22 cellular contexts compared by ENCODE assay signal in the genomic region with DNA sequence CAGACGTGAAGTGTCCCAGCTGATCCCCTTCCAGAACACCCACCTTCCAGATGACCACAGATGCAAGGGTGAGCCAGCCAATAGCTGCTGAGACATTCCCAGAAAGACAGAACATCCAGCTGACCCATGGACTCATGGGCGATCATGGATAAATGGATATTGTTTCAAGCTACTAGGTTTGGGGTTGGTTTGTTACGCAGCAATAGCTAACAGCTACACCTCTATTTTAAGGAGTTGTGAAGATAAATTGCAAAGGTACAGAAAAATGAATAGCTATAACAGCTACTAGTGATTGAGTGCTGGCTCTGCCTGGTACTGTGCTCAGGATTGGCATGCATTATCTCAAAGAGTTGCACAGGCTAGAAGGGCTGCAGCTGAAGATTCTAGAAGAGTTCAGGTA.
DNase-seq lines count a peak whose midpoint lies in the region; ATAC-seq, FAIRE-seq and TF ChIP-seq lines count a peak whose summit lies in the region.
"Had no signal": no experiment of that assay in that cellular context is flagged by ENCODE, and none has a peak within 500 bp of the region (broad histone marks: within the 10 kb centered on the region; RNA-seq: fewer than 3 reads in every experiment).

No MANE protein-coding gene starts in this region.

- peak overlapping the region; percentile 32 for H3K27ac Mint-ChIP-seq in neural progenitor cell
- H3K27ac Mint-ChIP-seq: B cell; CD4-positive, alpha-beta T cell; CD8-positive, alpha-beta T cell had no signal

- H4K20me1 ChIP-seq in H1 (replicated peaks in 1 of 2; ENCODE audit: control insufficient read depth in 1 of 2, insufficient read depth in 2 of 2, low read length in 2 of 2) (no peaks in the 10 kb centered on the region), neural progenitor cell (ENCODE audit: low read depth) (no peaks in the 10 kb centered on the region)
- H4K20me1 ChIP-seq: BLaER1 treated with 17β-estradiol and CSF1 and Interleukin-3, amounts not matched to agents 10 nM and 100 nM had no signal

- no peak for TF ChIP-seq EP300 in H1 (IDR thresholded peaks at IDR 0.05; ENCODE audit: borderline replicate concordance in 1 of 2, low read depth in 2 of 2, low read length in 2 of 2)

- H2BK12ac ChIP-seq in H1 (ENCODE audit: low read depth, low read length) = no peak overlapping the region

- H3F3A ChIP-seq in neural progenitor cell (ENCODE audit: low read depth) = peaks cover 30% of the 10 kb centered on the region

- H3K9me3 ChIP-seq in HEK293 (ENCODE audit: control insufficient read depth, insufficient read depth, low read depth, low read length) = no peaks in the 10 kb centered on the region
- peaks cover 0 to 9% of the 10 kb centered on the region in 2 experiments; a peak in 1 of 4 replicates for H3K9me3 ChIP-seq in H1 (ENCODE audit: insufficient read depth in 2 of 2, low read depth in 1 of 2, low read length in 1 of 2)
- no peaks in the 10 kb centered on the region for H3K9me3 ChIP-seq in neural progenitor cell (ENCODE audit: low read depth)
- H3K9me3 ChIP-seq: Caco-2 had no signal

- H3K36me3 Mint-ChIP-seq in neural progenitor cell = peaks cover 24% of the 10 kb centered on the region

- no peak overlapping the region for H2AFZ ChIP-seq in H1 (ENCODE audit: low read length)
- no peak overlapping the region for H2AFZ ChIP-seq in neural progenitor cell (replicated peaks)

- no peak overlapping the region for H3K56ac ChIP-seq in H1 (replicated peaks; ENCODE audit: insufficient read length, low read depth, low read length)

- H3K4me2 ChIP-seq in H1 (ENCODE audit: insufficient read depth in 1 of 2, low read depth in 2 of 2, low read length in 2 of 2) = no peak overlapping the region
- no peak overlapping the region for H3K4me2 ChIP-seq in neural progenitor cell
- H3K4me2 ChIP-seq: A549; BLaER1 treated with 17β-estradiol and CSF1 and Interleukin-3, amounts not matched to agents 10 nM and 100 nM had no signal

- no peak for TF ChIP-seq CTCF in HEK293 (tag by site-specific recombination; IDR thresholded peaks at IDR 0.05)
- TF ChIP-seq CTCF in H1 (IDR thresholded peaks at IDR 0.05; ENCODE audit: control extremely low read depth in 1 of 3, insufficient read depth in 1 of 3, low read depth in 1 of 3, low read length in 3 of 3) = no peak
- no peak for TF ChIP-seq CTCF in neural progenitor cell (IDR thresholded peaks at IDR 0.05)

- TF ChIP-seq POLR2A in H1 (IDR thresholded peaks at IDR 0.05; ENCODE audit: control extremely low read depth in 1 of 2, low read depth in 2 of 2, low read length in 2 of 2) = no peak

- no peak for DNase-seq in H1 (ENCODE audit: low read depth in 1 of 2, low spot score in 2 of 2)
- no peak for DNase-seq in neural progenitor cell (ENCODE audit: low spot score)
- no peak for DNase-seq in NCI-H2196 treated with DMSO at 0.1 percent for 48 hours (lab: John Stamatoyannopoulos, UW; ENCODE audit: unreplicated experiment)
- no peak for DNase-seq in activated T-cell treated with anti-CD3 and anti-CD28 coated beads, Interleukin-2, amount 50 U/mL, for 48 hours
- DNase-seq: AML-193; Caco-2; Calu3; CD4-positive, alpha-beta T cell; CD8-positive, alpha-beta T cell; DMS79 treated with DMSO at 0.1 percent for 48 hours; GF-D8 had no signal

- H3K79me2 ChIP-seq in H1 (ENCODE audit: control insufficient read depth in 1 of 2, insufficient read depth in 2 of 2, low read length in 2 of 2) (no peaks in the 10 kb centered on the region), neural progenitor cell (ENCODE audit: low read depth) (no peaks in the 10 kb centered on the region)

- peak overlapping the region; percentile 9; the same call in 1 of the 2 replicates for H2BK20ac ChIP-seq in H1 (ENCODE audit: low read length)

- no peak overlapping the region for H3K23ac ChIP-seq in H1 (ENCODE audit: insufficient read length)

- no peak overlapping the region for H3K9ac ChIP-seq in H1 (replicated peaks in 1 of 4; ENCODE audit: extremely low read depth in 1 of 4, low read depth in 3 of 4, low read length in 3 of 4)
- H3K9ac ChIP-seq in neural progenitor cell = no peak overlapping the region
- H3K9ac ChIP-seq: BLaER1 treated with 17β-estradiol and CSF1 and Interleukin-3, amounts not matched to agents 10 nM and 100 nM had no signal

- CTCF ChIA-PET in HEK293 (lab: Yijun Ruan, JAX) (interaction anchor here (1.2 kb wide), 1 partner anchor 23 kb away, joined by 4 read pairs; no protein-coding TSS in a partner anchor), H1 (lab: Charles Lee; ENCODE audit: partially characterized antibody) (interaction anchor here (0.8 to 1.9 kb wide), 8 partner anchors 11 to 107 kb away, joined by 3 to 5 read pairs (median 4); no protein-coding TSS in a partner anchor)

- H3K36me3 ChIP-seq in HEK293 (ENCODE audit: control insufficient read depth in 2 of 2, insufficient read depth in 1 of 2, low read length in 2 of 2) = peaks cover 0 to 26% of the 10 kb centered on the region in 2 experiments; a peak in 2 of 3 replicates
- 0 out of 8 replicates have a peak, but pooled peaks cover 0 to 3% (median 0%) of the 10 kb centered on the region in 4 experiments for H3K36me3 ChIP-seq in H1 (ENCODE audit: control insufficient read depth in 2 of 4, insufficient read depth in 4 of 4, low read length in 3 of 4)
- H3K36me3 ChIP-seq in neural progenitor cell = no peaks in the 10 kb centered on the region

- no peak for FAIRE-seq in H1 (lab: Jason Lieb, UNC)
- FAIRE-seq: A549, D721Med, G401.6, GM12891, GM19239 had no signal

- H3K4me3 Mint-ChIP-seq in neural progenitor cell = no peak overlapping the region
- H3K4me3 Mint-ChIP-seq: B cell; CD4-positive, alpha-beta T cell; CD8-positive, alpha-beta T cell had no signal

- peaks cover 0 to 25% (median 9%) of the 10 kb centered on the region in 4 experiments; a peak in 5 of 7 replicates for H3K27me3 ChIP-seq in H1 (replicated peaks in 1 of 4; ENCODE audit: control insufficient read depth in 3 of 4, extremely low read depth in 1 of 4, insufficient read depth in 3 of 4, low read length in 3 of 4)
- H3K27me3 ChIP-seq in neural progenitor cell = no peaks in the 10 kb centered on the region
- H3K27me3 ChIP-seq: BLaER1 treated with 17β-estradiol and CSF1 and Interleukin-3, amounts not matched to agents 10 nM and 100 nM had no signal

- H3K14ac ChIP-seq in H1 (ENCODE audit: insufficient read length) = no peak overlapping the region

- H3K4me1 Mint-ChIP-seq in neural progenitor cell = peaks cover 34% of the 10 kb centered on the region
- H3K4me1 Mint-ChIP-seq: B cell had no signal

- no peak overlapping the region for H4K91ac ChIP-seq in H1 (replicated peaks; ENCODE audit: insufficient read length, low read length)

- no peak overlapping the region for H3K27ac ChIP-seq in HEK293 (ENCODE audit: extremely low read depth, low read depth, low read length)
- H3K27ac ChIP-seq in H1 (ENCODE audit: low read depth, low read length) = no peak overlapping the region
- no peak overlapping the region for H3K27ac ChIP-seq in neural progenitor cell
- H3K27ac ChIP-seq: 22Rv1; A549; BLaER1 treated with 17β-estradiol and CSF1 and Interleukin-3, amounts not matched to agents 10 nM and 100 nM; C4-2B had no signal

- H2BK5ac ChIP-seq in H1 (ENCODE audit: low read depth, low read length) = no peak overlapping the region

- no peak for TF ChIP-seq RAD21 in H1 (IDR thresholded peaks at IDR 0.05 in 1 of 2, conservative IDR thresholded peaks at IDR 0.05 in 1 of 2; ENCODE audit: low read depth in 2 of 2, low read length in 2 of 2)

- H3K9me3 Mint-ChIP-seq in neural progenitor cell = peaks cover 8% of the 10 kb centered on the region
- H3K9me3 Mint-ChIP-seq: CD4-positive, alpha-beta T cell; CD8-positive, alpha-beta T cell had no signal

- H3K27me3 Mint-ChIP-seq in neural progenitor cell (ENCODE audit: insufficient read depth, low read depth) = peaks cover 6% of the 10 kb centered on the region
- H3K27me3 Mint-ChIP-seq: B cell; CD4-positive, alpha-beta T cell had no signal

- H3K18ac ChIP-seq in H1 (ENCODE audit: extremely low read depth, low read length) = no peak overlapping the region

- POLR2A ChIA-PET in HEK293 (lab: Yijun Ruan, JAX) (no interaction called here), H1 (lab: Charles Lee; ENCODE audit: partially characterized antibody) (interaction anchor here (0.6 kb wide), 1 partner anchor 243 kb away, joined by 3 read pairs; no protein-coding TSS in a partner anchor)

- H3K4ac ChIP-seq in H1 (replicated peaks; ENCODE audit: insufficient read length, low read depth, low read length) = no peak overlapping the region

- H3K4me1 ChIP-seq in HEK293 (ENCODE audit: control insufficient read depth, insufficient read depth, low read length) (no peaks in the 10 kb centered on the region), H1 (replicated peaks in 1 of 4; ENCODE audit: control insufficient read depth in 3 of 4, insufficient read depth in 4 of 4, low read length in 3 of 4) (peaks cover 2 to 22% (median 6%) of the 10 kb centered on the region in 4 experiments; a peak in 4 of 7 replicates), neural progenitor cell (peaks cover 41% of the 10 kb centered on the region)
- H3K4me1 ChIP-seq: Caco-2 had no signal

- 91% methylated on average over 3 of the region's 3 CpGs; no CpG with 5 or more reads in 1 of the 2 experiments for WGBS in H1 (ENCODE audit: extremely low coverage in 1 of 2, insufficient coverage in 1 of 2, insufficient read length in 1 of 2, insufficient replicate concordance in 2 of 2, low coverage in 1 of 2, low lambda C conversion rate in 2 of 2, missing lambda C conversion rate in 1 of 2), 2 experiments

- no peak overlapping the region for H2BK15ac ChIP-seq in H1 (ENCODE audit: low read length)

- H2BK120ac ChIP-seq in H1 (replicated peaks; ENCODE audit: low read depth, low read length) = no peak overlapping the region

- H4K8ac ChIP-seq in H1 (ENCODE audit: extremely low read depth, insufficient read depth, low read length) = no peak overlapping the region

- H3K79me1 ChIP-seq in H1 (ENCODE audit: low read depth, low read length) = no peaks in the 10 kb centered on the region

- H4K5ac ChIP-seq in H1 (ENCODE audit: insufficient read length, low read depth, low read length) = no peak overlapping the region

- 0 out of 2 replicates have a peak overlapping the region, but pooled peaks have one; percentile 57 for H2AK5ac ChIP-seq in H1 (ENCODE audit: low read depth, low read length)

- H3K4me3 ChIP-seq in HEK293 (ENCODE audit: low read depth, low read length) (no peak overlapping the region), H1 (ENCODE audit: extremely low read depth in 1 of 4, insufficient read depth in 2 of 4, low read depth in 3 of 4, low read length in 4 of 4) (no peak overlapping the region), neural progenitor cell (no peak overlapping the region)
- H3K4me3 ChIP-seq: A549; BLaER1 treated with 17β-estradiol and CSF1 and Interleukin-3, amounts not matched to agents 10 nM and 100 nM had no signal

- ATAC-seq in HG03439 (IDR thresholded peaks at IDR 0.05; ENCODE audit: unreplicated experiment) = no peak
- ATAC-seq: A549; CD8-positive, alpha-beta T cell had no signal

- no peaks in the 10 kb centered on the region for H3K23me2 ChIP-seq in H1 (ENCODE audit: low read depth, low read length)

TF ChIP-seq in HEK293, 187 proteins besides CTCF, POLR2A, EP300 and RAD21 (continues in another document):
- TF ChIP-seq RBAK (tag by site-specific recombination; IDR thresholded peaks at IDR 0.05) (peak; percentile 91), MEIS1 (CRISPR knock-in tag; IDR thresholded peaks at IDR 0.05; ENCODE audit: borderline replicate concordance) (no peak)

TF ChIP-seq in H1, 55 proteins besides CTCF, POLR2A, EP300 and RAD21 (continues in another document):
- no peak for TF ChIP-seq POLR2AphosphoS5 (IDR thresholded peaks at IDR 0.05; ENCODE audit: low read depth, low read length)
